18 cellular contexts compared by ENCODE assay signal in genomic region chr2:20586379-20586715, GRCh38.
DNase-seq lines count a peak whose midpoint lies in the region; ATAC-seq, FAIRE-seq and TF ChIP-seq lines count a peak whose summit lies in the region.
"Had no signal": no experiment of that assay in that cellular context is flagged by ENCODE, and none has a peak within 500 bp of the region (broad histone marks: within the 10 kb centered on the region; RNA-seq: fewer than 3 reads in every experiment).

No MANE protein-coding gene starts in this region.

- H3K79me2 ChIP-seq in astrocyte (ENCODE audit: insufficient read depth, low read length) (no peaks in the 10 kb centered on the region), parathyroid adenoma (no peaks in the 10 kb centered on the region)

- ATAC-seq in heart right ventricle = peak in 3 of 8 donors; percentile 18 to 38 (median 27)
- ATAC-seq: GM12878, GM23338, PC-3 had no signal

- no peak overlapping the region for H3K4me3 Mint-ChIP-seq in astrocyte (ENCODE audit: unreplicated experiment)
- peak overlapping the region; percentile 19 for H3K4me3 Mint-ChIP-seq in type B pancreatic cell
- H3K4me3 Mint-ChIP-seq: GM23338 had no signal

- no peak overlapping the region for H2BK120ac ChIP-seq in neuronal stem cell (ENCODE audit: low read depth, low read length)

- H3K9me3 Mint-ChIP-seq in astrocyte (ENCODE audit: unreplicated experiment) (no peaks in the 10 kb centered on the region), type B pancreatic cell (no peaks in the 10 kb centered on the region)

- H3K4ac ChIP-seq in neuronal stem cell (ENCODE audit: low read length) = no peak overlapping the region

- no peak overlapping the region for H3K4me3 ChIP-seq in heart right ventricle
- H3K4me3 ChIP-seq in astrocyte (ENCODE audit: insufficient read depth, low read depth, low read length) = no peak overlapping the region
- no peak overlapping the region for H3K4me3 ChIP-seq in parathyroid adenoma (ENCODE audit: low read depth, low read length)
- H3K4me3 ChIP-seq in neuronal stem cell (ENCODE audit: low read length in 2 of 2) = no peak overlapping the region
- H3K4me3 ChIP-seq: GM12878, GM23338 had no signal

- intact Hi-C loops in heart right ventricle (cut with DNase I) = no loop called here
- intact Hi-C loops in cardiac septum (cut with DNase I) = no loop called here

- H3K4me2 ChIP-seq in astrocyte (ENCODE audit: low read length) = no peak overlapping the region
- H3K4me2 ChIP-seq in parathyroid adenoma (ENCODE audit: low read length) = no peak overlapping the region
- H3K4me2 ChIP-seq in neuronal stem cell (ENCODE audit: insufficient read depth, low read length, poor library complexity, severe bottlenecking) = no peak overlapping the region
- H3K4me2 ChIP-seq: GM23338 had no signal

- TF ChIP-seq CTCF in heart right ventricle (IDR thresholded peaks at IDR 0.05) (no peak), astrocyte (IDR thresholded peaks at IDR 0.05; ENCODE audit: insufficient read depth, low read depth, low read length) (no peak), parathyroid adenoma (IDR thresholded peaks at IDR 0.05) (no peak), type B pancreatic cell (conservative IDR thresholded peaks at IDR 0.05) (no peak)

- H2AFZ ChIP-seq in astrocyte (ENCODE audit: low read depth, low read length) = no peak overlapping the region
- no peak overlapping the region for H2AFZ ChIP-seq in parathyroid adenoma
- H2AFZ ChIP-seq in neuronal stem cell (ENCODE audit: low read length) = no peak overlapping the region
- H2AFZ ChIP-seq: GM23338 had no signal

- H3K36me3 ChIP-seq in heart right ventricle (no peaks in the 10 kb centered on the region), astrocyte (ENCODE audit: insufficient read depth, low read length) (no peaks in the 10 kb centered on the region), parathyroid adenoma (ENCODE audit: control insufficient read depth, insufficient read depth, low read length) (no peaks in the 10 kb centered on the region), neuronal stem cell (replicated peaks in 1 of 2; ENCODE audit: control insufficient read depth in 2 of 2, insufficient read depth in 2 of 2, low read length in 2 of 2) (no peaks in the 10 kb centered on the region)

- H4K20me1 ChIP-seq in astrocyte (ENCODE audit: insufficient read depth, low read length) = no peaks in the 10 kb centered on the region

- H3K4me1 Mint-ChIP-seq in astrocyte (ENCODE audit: low read depth, unreplicated experiment) (peaks cover 45% of the 10 kb centered on the region), type B pancreatic cell (ENCODE audit: unreplicated experiment) (peaks cover 20% of the 10 kb centered on the region)

- H3K23ac ChIP-seq in neuronal stem cell (ENCODE audit: low read depth, low read length, poor library complexity) = no peak overlapping the region

- DNase-seq in heart right ventricle (no peak), cardiac septum (ENCODE audit: low spot score) (no peak), astrocyte (ENCODE audit: low read depth) (no peak), type B pancreatic cell (ENCODE audit: extremely low spot score, unreplicated experiment) (no peak), neuronal stem cell (ENCODE audit: low spot score) (no peak), urothelium cell line (ENCODE audit: low spot score) (no peak)
- DNase-seq in stimulated activated CD4-positive, alpha-beta T cell treated with anti-CD3 and anti-CD28 coated beads, Interleukin-15, amount 100 ng/mL, for 24 hours = no peak
- DNase-seq: C1 segment of cervical spinal cord, GDM1, KG1, NCI-H1048, NCI-H2081 treated with DMSO at 0.1 percent for 48 hours, NCI-H510A, NCI-H82, PC-3 had no signal

- H3K36me3 Mint-ChIP-seq in astrocyte (ENCODE audit: low read depth, unreplicated experiment) (peaks cover 2% of the 10 kb centered on the region), type B pancreatic cell (no peaks in the 10 kb centered on the region)

- no peak for FAIRE-seq in astrocyte (lab: Jason Lieb, UNC)
- FAIRE-seq in urothelium cell line (lab: Jason Lieb, UNC) = no peak
- FAIRE-seq: GM12878 had no signal

- H3K18ac ChIP-seq in neuronal stem cell (ENCODE audit: low read length) = no peak overlapping the region

- H3K79me1 ChIP-seq in neuronal stem cell (ENCODE audit: low read depth, low read length) = no peaks in the 10 kb centered on the region

- peak overlapping the region in 7 of 10 donors; percentile 1 to 69 (median 54) for H3K27ac ChIP-seq in heart right ventricle
- no peak overlapping the region for H3K27ac ChIP-seq in astrocyte (ENCODE audit: low read depth, low read length)
- H3K27ac ChIP-seq in parathyroid adenoma = peak overlapping the region; percentile 29
- H3K27ac ChIP-seq in neuronal stem cell (replicated peaks; ENCODE audit: low read length) = no peak overlapping the region

- H3K14ac ChIP-seq in neuronal stem cell (ENCODE audit: low read length) = no peak overlapping the region

- H3K27me3 ChIP-seq in heart right ventricle (no peaks in the 10 kb centered on the region), astrocyte (ENCODE audit: insufficient read depth, low read length) (no peaks in the 10 kb centered on the region), parathyroid adenoma (ENCODE audit: control insufficient read depth, insufficient read depth, low read length) (no peaks in the 10 kb centered on the region), neuronal stem cell (ENCODE audit: control insufficient read depth in 3 of 3, insufficient read depth in 3 of 3, low read depth in 1 of 3, low read length in 3 of 3) (no peaks in the 10 kb centered on the region)

- no peak overlapping the region for H4K8ac ChIP-seq in neuronal stem cell (ENCODE audit: low read depth, low read length)

- H4K91ac ChIP-seq in neuronal stem cell (ENCODE audit: low read depth, low read length, poor library complexity) = no peak overlapping the region

- 41 to 56% methylated on average over 3 of the region's 3 CpGs for WGBS in heart right ventricle, 2 donors
- no CpG with 5 or more reads among the region's 3 CpGs for WGBS in neuronal stem cell (ENCODE audit: extremely low coverage in 2 of 2, insufficient read length in 2 of 2, insufficient replicate concordance in 1 of 2), 2 donors

- no peak overlapping the region for H2AK5ac ChIP-seq in neuronal stem cell (ENCODE audit: low read depth, low read length)

- H3K9me3 ChIP-seq in heart right ventricle (peaks cover 0 to 8% (median 7%) of the 10 kb centered on the region in 11 donors), astrocyte (ENCODE audit: insufficient read depth, low read depth, low read length) (no peaks in the 10 kb centered on the region), parathyroid adenoma (ENCODE audit: control insufficient read depth, low read length) (no peaks in the 10 kb centered on the region), neuronal stem cell (replicated peaks in 1 of 2; ENCODE audit: control insufficient read depth in 2 of 2, insufficient read depth in 1 of 2, low read depth in 1 of 2, low read length in 2 of 2) (peaks cover 5 to 6% of the 10 kb centered on the region in 2 donors)

- H2BK5ac ChIP-seq in neuronal stem cell (ENCODE audit: low read length) = no peak overlapping the region

- no peak overlapping the region for H3K9ac ChIP-seq in astrocyte (ENCODE audit: low read length)
- no peak overlapping the region for H3K9ac ChIP-seq in parathyroid adenoma
- no peak overlapping the region for H3K9ac ChIP-seq in neuronal stem cell (ENCODE audit: low read depth, low read length, poor library complexity)

- H3K27ac Mint-ChIP-seq in astrocyte (ENCODE audit: unreplicated experiment) (peak overlapping the region; percentile 15), type B pancreatic cell (no peak overlapping the region)
- H3K27ac Mint-ChIP-seq: GM23338 had no signal

- no peak overlapping the region for H2BK15ac ChIP-seq in neuronal stem cell (ENCODE audit: low read length)

- H3K27me3 Mint-ChIP-seq in astrocyte (ENCODE audit: low read depth, unreplicated experiment) = no peaks in the 10 kb centered on the region
- H3K27me3 Mint-ChIP-seq in type B pancreatic cell = no peaks in the 10 kb centered on the region

- no peak overlapping the region for H2BK12ac ChIP-seq in neuronal stem cell (ENCODE audit: low read length)

- H3K4me1 ChIP-seq in heart right ventricle (peaks cover 30 to 87% (median 64%) of the 10 kb centered on the region in 9 donors), astrocyte (ENCODE audit: insufficient read depth, low read length) (peaks cover 38% of the 10 kb centered on the region), parathyroid adenoma (peaks cover 18% of the 10 kb centered on the region), neuronal stem cell (ENCODE audit: control insufficient read depth in 2 of 2, insufficient read depth in 1 of 2, low read depth in 1 of 2, low read length in 2 of 2) (peaks cover 16 to 21% of the 10 kb centered on the region in 2 donors)

Comparison
In these comparisons a context has a peak if more than half of its experiments do, and no peak if none do; other contexts are left out.
1. H3K27ac ChIP-seq: peak in heart right ventricle (7 of 10) and parathyroid adenoma (single experiment); none in astrocyte (single experiment) and neuronal stem cell (single experiment).